In the genomic region with DNA sequence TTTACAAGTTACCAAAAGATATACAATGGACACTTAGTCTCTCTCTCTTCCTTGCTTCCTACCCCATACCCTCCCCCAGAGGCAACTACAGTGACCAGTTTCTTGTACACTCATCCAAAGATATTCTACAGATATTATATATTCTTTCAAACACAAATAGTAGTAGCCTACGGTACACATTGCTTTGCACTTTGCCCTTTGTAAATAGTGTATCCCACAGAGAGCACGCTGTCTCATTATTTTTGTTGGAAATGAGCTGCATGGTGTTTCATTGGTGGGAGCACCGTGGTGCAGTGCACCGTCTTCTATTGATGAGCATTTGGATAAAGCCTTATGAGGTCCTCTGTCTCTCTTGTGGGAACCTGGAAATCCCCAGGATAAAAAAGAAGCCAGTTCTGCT, we compare ENCODE assay signal across 1 cellular context.
TF ChIP-seq lines count a peak whose summit lies in the region.

No MANE protein-coding gene starts in this region.

TF ChIP-seq in liver, 16 proteins besides CTCF, POLR2A, EP300 and RAD21:
- peak; percentile 73 for TF ChIP-seq FOXA2 (IDR thresholded peaks at IDR 0.05)
- no peak for TF ChIP-seq TAF1 (conservative IDR thresholded peaks at IDR 0.05)
- TF ChIP-seq SP1 (IDR thresholded peaks at IDR 0.05): peak; percentile 52
- TF ChIP-seq HNF4A (conservative IDR thresholded peaks at IDR 0.05): peak; percentile 70 to 79
- peak; percentile 54 for TF ChIP-seq FOXA1 (IDR thresholded peaks at IDR 0.05)
- no peak for TF ChIP-seq RXRA (IDR thresholded peaks at IDR 0.05)
